1 cellular context compared by ENCODE assay signal in genomic region chr2:46813046-46813445, GRCh38.
TF ChIP-seq lines count a peak whose summit lies in the region.

No MANE protein-coding gene starts in this region.

TF ChIP-seq in SK-N-SH, 30 proteins besides CTCF, POLR2A, EP300 and RAD21 (continued from another document):
- TF ChIP-seq, protein P1, sequence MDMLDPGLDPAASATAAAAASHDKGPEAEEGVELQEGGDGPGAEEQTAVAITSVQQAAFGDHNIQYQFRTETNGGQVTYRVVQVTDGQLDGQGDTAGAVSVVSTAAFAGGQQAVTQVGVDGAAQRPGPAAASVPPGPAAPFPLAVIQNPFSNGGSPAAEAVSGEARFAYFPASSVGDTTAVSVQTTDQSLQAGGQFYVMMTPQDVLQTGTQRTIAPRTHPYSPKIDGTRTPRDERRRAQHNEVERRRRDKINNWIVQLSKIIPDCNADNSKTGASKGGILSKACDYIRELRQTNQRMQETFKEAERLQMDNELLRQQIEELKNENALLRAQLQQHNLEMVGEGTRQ (IDR thresholded peaks at IDR 0.05; ENCODE audit: borderline replicate concordance, low read depth, low read length), result no peak
- TF ChIP-seq PBX3 (IDR thresholded peaks at IDR 0.05) (no peak), EZH2phosphoT487 (IDR thresholded peaks at IDR 0.05; ENCODE audit: borderline replicate concordance, low read depth) (no peak), NRF1 (IDR thresholded peaks at IDR 0.05; ENCODE audit: low read depth, low read length) (no peak), RFX5 (IDR thresholded peaks at IDR 0.05; ENCODE audit: low read length) (no peak), JUND (IDR thresholded peaks at IDR 0.05) (no peak), TEAD4 (IDR thresholded peaks at IDR 0.05; ENCODE audit: borderline replicate concordance, insufficient read depth) (no peak), ELF1 (IDR thresholded peaks at IDR 0.05) (no peak), TCF12 (IDR thresholded peaks at IDR 0.05) (no peak)
- TF ChIP-seq, protein P2, sequence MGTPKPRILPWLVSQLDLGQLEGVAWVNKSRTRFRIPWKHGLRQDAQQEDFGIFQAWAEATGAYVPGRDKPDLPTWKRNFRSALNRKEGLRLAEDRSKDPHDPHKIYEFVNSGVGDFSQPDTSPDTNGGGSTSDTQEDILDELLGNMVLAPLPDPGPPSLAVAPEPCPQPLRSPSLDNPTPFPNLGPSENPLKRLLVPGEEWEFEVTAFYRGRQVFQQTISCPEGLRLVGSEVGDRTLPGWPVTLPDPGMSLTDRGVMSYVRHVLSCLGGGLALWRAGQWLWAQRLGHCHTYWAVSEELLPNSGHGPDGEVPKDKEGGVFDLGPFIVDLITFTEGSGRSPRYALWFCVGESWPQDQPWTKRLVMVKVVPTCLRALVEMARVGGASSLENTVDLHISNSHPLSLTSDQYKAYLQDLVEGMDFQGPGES (IDR thresholded peaks at IDR 0.05; ENCODE audit: low read depth, low read length), result no peak
- TF ChIP-seq, protein P3, sequence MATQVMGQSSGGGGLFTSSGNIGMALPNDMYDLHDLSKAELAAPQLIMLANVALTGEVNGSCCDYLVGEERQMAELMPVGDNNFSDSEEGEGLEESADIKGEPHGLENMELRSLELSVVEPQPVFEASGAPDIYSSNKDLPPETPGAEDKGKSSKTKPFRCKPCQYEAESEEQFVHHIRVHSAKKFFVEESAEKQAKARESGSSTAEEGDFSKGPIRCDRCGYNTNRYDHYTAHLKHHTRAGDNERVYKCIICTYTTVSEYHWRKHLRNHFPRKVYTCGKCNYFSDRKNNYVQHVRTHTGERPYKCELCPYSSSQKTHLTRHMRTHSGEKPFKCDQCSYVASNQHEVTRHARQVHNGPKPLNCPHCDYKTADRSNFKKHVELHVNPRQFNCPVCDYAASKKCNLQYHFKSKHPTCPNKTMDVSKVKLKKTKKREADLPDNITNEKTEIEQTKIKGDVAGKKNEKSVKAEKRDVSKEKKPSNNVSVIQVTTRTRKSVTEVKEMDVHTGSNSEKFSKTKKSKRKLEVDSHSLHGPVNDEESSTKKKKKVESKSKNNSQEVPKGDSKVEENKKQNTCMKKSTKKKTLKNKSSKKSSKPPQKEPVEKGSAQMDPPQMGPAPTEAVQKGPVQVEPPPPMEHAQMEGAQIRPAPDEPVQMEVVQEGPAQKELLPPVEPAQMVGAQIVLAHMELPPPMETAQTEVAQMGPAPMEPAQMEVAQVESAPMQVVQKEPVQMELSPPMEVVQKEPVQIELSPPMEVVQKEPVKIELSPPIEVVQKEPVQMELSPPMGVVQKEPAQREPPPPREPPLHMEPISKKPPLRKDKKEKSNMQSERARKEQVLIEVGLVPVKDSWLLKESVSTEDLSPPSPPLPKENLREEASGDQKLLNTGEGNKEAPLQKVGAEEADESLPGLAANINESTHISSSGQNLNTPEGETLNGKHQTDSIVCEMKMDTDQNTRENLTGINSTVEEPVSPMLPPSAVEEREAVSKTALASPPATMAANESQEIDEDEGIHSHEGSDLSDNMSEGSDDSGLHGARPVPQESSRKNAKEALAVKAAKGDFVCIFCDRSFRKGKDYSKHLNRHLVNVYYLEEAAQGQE (IDR thresholded peaks at IDR 0.05; ENCODE audit: low read depth, low read length), result no peak
